ENCODE assay signal across 1 cellular context in the genomic region with DNA sequence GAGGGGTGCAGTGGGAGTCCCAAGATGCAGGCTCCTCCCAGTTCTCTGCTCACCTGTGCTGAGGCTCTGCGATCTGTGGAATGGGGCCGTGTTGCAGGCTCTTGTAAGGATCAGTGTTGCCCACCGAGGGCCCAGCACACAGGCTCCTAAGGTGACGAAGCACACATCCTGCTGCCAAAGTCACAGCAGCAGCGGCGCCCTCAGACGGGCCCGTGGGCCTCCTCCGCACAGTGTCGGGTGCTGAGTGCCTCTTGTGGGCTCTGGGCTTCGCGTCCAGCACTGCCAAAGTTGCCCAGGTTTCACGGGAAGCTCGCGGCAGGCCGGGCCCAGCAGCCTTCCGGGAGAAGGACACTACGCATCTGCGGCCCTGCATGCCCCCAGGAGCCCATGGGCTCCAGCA.
TF ChIP-seq lines count a peak whose summit lies in the region.

No MANE protein-coding gene starts in this region.

TF ChIP-seq in WTC11, 78 proteins besides CTCF, POLR2A, EP300 and RAD21 (continued from another document):
- TF ChIP-seq E2F4 (CRISPR knock-in tag; IDR thresholded peaks at IDR 0.05; ENCODE audit: borderline replicate concordance, low read depth) = no peak
TF ChIP-seq in WTC11: peak in this region for 0.
